18 cellular contexts compared by ENCODE assay signal in genomic region chr5:59054963-59055528, GRCh38.
DNase-seq lines count a peak whose midpoint lies in the region; ATAC-seq and TF ChIP-seq lines count a peak whose summit lies in the region.
"Had no signal": no experiment of that assay in that cellular context is flagged by ENCODE, and none has a peak within 500 bp of the region (broad histone marks: within the 10 kb centered on the region; RNA-seq: fewer than 3 reads in every experiment).

No MANE protein-coding gene starts in this region.

- H3K4me3 Mint-ChIP-seq in chondrocyte (ENCODE audit: unreplicated experiment) = no peak overlapping the region
- no peak overlapping the region for H3K4me3 Mint-ChIP-seq in activated T-cell treated with anti-CD3 and anti-CD28 coated beads, Interleukin-2, amount 50 U/mL, for 4 hours
- no peak overlapping the region for H3K4me3 Mint-ChIP-seq in activated CD8-positive, alpha-beta T cell treated with anti-CD3 and anti-CD28 coated beads, Interleukin-2, amount 10 ng/mL, durations not matched to agents 7 days and 5 days
- H3K4me3 Mint-ChIP-seq: B cell; CD4-positive, alpha-beta T cell; CD8-positive, alpha-beta T cell had no signal

- H3K27ac ChIP-seq in PC-3 (ENCODE audit: low read length) = 0 out of 2 replicates have a peak overlapping the region, but pooled peaks have one; percentile 41
- H3K27ac ChIP-seq in RWPE2 (ENCODE audit: poor library complexity, severe bottlenecking) = peak overlapping the region; percentile 46
- H3K27ac ChIP-seq: BLaER1 treated with 17β-estradiol and CSF1 and Interleukin-3, amounts not matched to agents 10 nM and 100 nM; C4-2B had no signal

- H3K9me3 Mint-ChIP-seq in chondrocyte (ENCODE audit: low read depth) = no peaks in the 10 kb centered on the region
- H3K9me3 Mint-ChIP-seq in activated T-cell treated with anti-CD3 and anti-CD28 coated beads, Interleukin-2, amount 50 U/mL, for 4 hours = no peaks in the 10 kb centered on the region
- no peaks in the 10 kb centered on the region for H3K9me3 Mint-ChIP-seq in activated CD8-positive, alpha-beta T cell treated with anti-CD3 and anti-CD28 coated beads, Interleukin-2, amount 10 ng/mL, durations not matched to agents 7 days and 5 days (ENCODE audit: insufficient read depth)
- H3K9me3 Mint-ChIP-seq: CD4-positive, alpha-beta T cell; CD8-positive, alpha-beta T cell had no signal

- POLR2A ChIA-PET in PC-3 (lab: Charles Lee; ENCODE audit: unreplicated experiment) = no interaction called here
- POLR2A ChIA-PET in activated CD8-positive, alpha-beta T cell treated with anti-CD3 and anti-CD28 coated beads, Interleukin-2, amount 10 ng/mL, durations not matched to agents 7 days and 5 days (lab: Charles Lee) = no interaction called here

- H3K36me3 ChIP-seq in PC-3 (ENCODE audit: low read depth, low read length) (no peaks in the 10 kb centered on the region), RWPE2 (ENCODE audit: low read depth) (no peaks in the 10 kb centered on the region)
- H3K36me3 ChIP-seq: BLaER1 treated with 17β-estradiol and CSF1 and Interleukin-3, amounts not matched to agents 10 nM and 100 nM had no signal

- H3K9me3 ChIP-seq in PC-3 (ENCODE audit: low read length) (no peaks in the 10 kb centered on the region), RWPE2 (ENCODE audit: severe bottlenecking) (no peaks in the 10 kb centered on the region)
- H3K9me3 ChIP-seq: BLaER1 treated with 17β-estradiol and CSF1 and Interleukin-3, amounts not matched to agents 10 nM and 100 nM; Caco-2 had no signal

- no peaks in the 10 kb centered on the region for H3K27me3 Mint-ChIP-seq in chondrocyte (ENCODE audit: low read depth)
- peaks cover 7% of the 10 kb centered on the region for H3K27me3 Mint-ChIP-seq in activated T-cell treated with anti-CD3 and anti-CD28 coated beads, Interleukin-2, amount 50 U/mL, for 4 hours (ENCODE audit: low read depth)
- H3K27me3 Mint-ChIP-seq in activated CD8-positive, alpha-beta T cell treated with anti-CD3 and anti-CD28 coated beads, Interleukin-2, amount 10 ng/mL, durations not matched to agents 7 days and 5 days (ENCODE audit: low read depth) = peaks cover 19% of the 10 kb centered on the region
- H3K27me3 Mint-ChIP-seq: CD4-positive, alpha-beta T cell had no signal

- peak overlapping the region; percentile 18 for H3K27ac Mint-ChIP-seq in chondrocyte (ENCODE audit: unreplicated experiment)
- H3K27ac Mint-ChIP-seq in activated CD8-positive, alpha-beta T cell treated with anti-CD3 and anti-CD28 coated beads, Interleukin-2, amount 10 ng/mL, durations not matched to agents 7 days and 5 days = no peak overlapping the region
- H3K27ac Mint-ChIP-seq: B cell; CD4-positive, alpha-beta T cell; CD8-positive, alpha-beta T cell had no signal

- peaks cover 6% of the 10 kb centered on the region for H3K36me3 Mint-ChIP-seq in chondrocyte (ENCODE audit: low read depth)
- no peaks in the 10 kb centered on the region for H3K36me3 Mint-ChIP-seq in activated T-cell treated with anti-CD3 and anti-CD28 coated beads, Interleukin-2, amount 50 U/mL, for 4 hours (ENCODE audit: insufficient read depth)
- H3K36me3 Mint-ChIP-seq in activated CD8-positive, alpha-beta T cell treated with anti-CD3 and anti-CD28 coated beads, Interleukin-2, amount 10 ng/mL, durations not matched to agents 7 days and 5 days (ENCODE audit: low read depth) = no peaks in the 10 kb centered on the region
- H3K36me3 Mint-ChIP-seq: CD8-positive, alpha-beta T cell had no signal

- H2AFZ ChIP-seq in PC-3 (ENCODE audit: low read length) = no peak overlapping the region

- BruUV-seq in PC-3 (replicated peaks; lab: Mats Ljungman, UMichigan) = no TSS peak

- no peak overlapping the region for H3K4me3 ChIP-seq in PC-3 (ENCODE audit: low read length)
- no peak overlapping the region for H3K4me3 ChIP-seq in RWPE2 (ENCODE audit: severe bottlenecking)
- H3K4me3 ChIP-seq: BLaER1 treated with 17β-estradiol and CSF1 and Interleukin-3, amounts not matched to agents 10 nM and 100 nM had no signal

- H3K79me2 ChIP-seq in PC-3 (ENCODE audit: low read length) = no peaks in the 10 kb centered on the region

- H3K9me2 ChIP-seq in PC-3 (replicated peaks; ENCODE audit: low read length) = no peaks in the 10 kb centered on the region

- no peaks in the 10 kb centered on the region for H3F3A ChIP-seq in PC-3 (ENCODE audit: low read length, unreplicated experiment)

- no peak for DNase-seq in PC-3
- no peak for DNase-seq in RWPE2 (ENCODE audit: low spot score)
- no peak for DNase-seq in chondrocyte (ENCODE audit: low spot score)
- DNase-seq in activated T-cell treated with anti-CD3 and anti-CD28 coated beads, Interleukin-2, amount 50 U/mL, for 4 hours = no peak
- no peak for DNase-seq in activated CD8-positive, alpha-beta T cell treated with anti-CD3 and anti-CD28 coated beads, Interleukin-2, amount 10 ng/mL, durations not matched to agents 7 days and 5 days
- no peak for DNase-seq in cortex of kidney (lab: John Stamatoyannopoulos, UW)
- DNase-seq: 8988T; AML-193; Calu3; CD4-positive, alpha-beta T cell; CD8-positive, alpha-beta T cell; DMS79 treated with DMSO at 0.1 percent for 48 hours; GF-D8 had no signal

- no peaks in the 10 kb centered on the region for H4K20me1 ChIP-seq in PC-3 (ENCODE audit: low read length)
- H4K20me1 ChIP-seq: BLaER1 treated with 17β-estradiol and CSF1 and Interleukin-3, amounts not matched to agents 10 nM and 100 nM had no signal

- H3K27me3 ChIP-seq in PC-3 (ENCODE audit: low read length) (no peaks in the 10 kb centered on the region), RWPE2 (ENCODE audit: insufficient read depth, poor library complexity, severe bottlenecking) (no peaks in the 10 kb centered on the region)
- H3K27me3 ChIP-seq: BLaER1 treated with 17β-estradiol and CSF1 and Interleukin-3, amounts not matched to agents 10 nM and 100 nM had no signal

- no peaks in the 10 kb centered on the region for H3K4me1 Mint-ChIP-seq in chondrocyte (ENCODE audit: low read depth)
- H3K4me1 Mint-ChIP-seq in activated T-cell treated with anti-CD3 and anti-CD28 coated beads, Interleukin-2, amount 50 U/mL, for 4 hours (ENCODE audit: low read depth) = no peaks in the 10 kb centered on the region
- no peaks in the 10 kb centered on the region for H3K4me1 Mint-ChIP-seq in activated CD8-positive, alpha-beta T cell treated with anti-CD3 and anti-CD28 coated beads, Interleukin-2, amount 10 ng/mL, durations not matched to agents 7 days and 5 days (ENCODE audit: low read depth)
- H3K4me1 Mint-ChIP-seq: B cell had no signal

- peaks cover 10% of the 10 kb centered on the region for H3K4me1 ChIP-seq in PC-3 (ENCODE audit: insufficient read depth, low read length)
- H3K4me1 ChIP-seq in RWPE2 (ENCODE audit: insufficient read depth, poor library complexity, severe bottlenecking) = peaks cover 10% of the 10 kb centered on the region
- H3K4me1 ChIP-seq: BLaER1 treated with 17β-estradiol and CSF1 and Interleukin-3, amounts not matched to agents 10 nM and 100 nM had no signal

- 0 out of 2 replicates have a peak overlapping the region, but pooled peaks have one; percentile 5 for H3K4me2 ChIP-seq in PC-3 (ENCODE audit: low read length)
- H3K4me2 ChIP-seq: BLaER1 treated with 17β-estradiol and CSF1 and Interleukin-3, amounts not matched to agents 10 nM and 100 nM had no signal

- intact Hi-C loops in PC-3 (cut with micrococcal nuclease) = no loop called here

- ATAC-seq in PC-3 (no peak), RWPE2 (ENCODE audit: low read depth) (no peak), HG03460 (IDR thresholded peaks at IDR 0.05; ENCODE audit: unreplicated experiment) (no peak)
- ATAC-seq in activated T-cell treated with anti-CD3 and anti-CD28 coated beads, Interleukin-2, amount 50 U/mL, for 4 hours = no peak
- no peak for ATAC-seq in activated CD8-positive, alpha-beta T cell treated with anti-CD3 and anti-CD28 coated beads, Interleukin-2, amount 10 ng/mL, durations not matched to agents 7 days and 5 days
- ATAC-seq: CD8-positive, alpha-beta T cell had no signal

- TF ChIP-seq CTCF in PC-3 (conservative IDR thresholded peaks at IDR 0.05; ENCODE audit: low read depth, low read length) = no peak
- TF ChIP-seq CTCF in RWPE2 (IDR thresholded peaks at IDR 0.05; ENCODE audit: poor library complexity, severe bottlenecking) = no peak
- no peak for TF ChIP-seq CTCF in chondrocyte (IDR thresholded peaks at IDR 0.05)

- CTCF ChIA-PET in PC-3 (lab: Charles Lee) = no interaction called here
- CTCF ChIA-PET in activated CD8-positive, alpha-beta T cell treated with anti-CD3 and anti-CD28 coated beads, Interleukin-2, amount 10 ng/mL, durations not matched to agents 7 days and 5 days (lab: Charles Lee) = interaction anchor here (1.2 kb wide), 1 partner anchor 21 kb away, joined by 4 read pairs; no protein-coding TSS in a partner anchor

- H3K9ac ChIP-seq in PC-3 (ENCODE audit: low read length) = no peak overlapping the region
- H3K9ac ChIP-seq: BLaER1 treated with 17β-estradiol and CSF1 and Interleukin-3, amounts not matched to agents 10 nM and 100 nM had no signal
